ENCODE assay signal across 29 cellular contexts in the genomic region with DNA sequence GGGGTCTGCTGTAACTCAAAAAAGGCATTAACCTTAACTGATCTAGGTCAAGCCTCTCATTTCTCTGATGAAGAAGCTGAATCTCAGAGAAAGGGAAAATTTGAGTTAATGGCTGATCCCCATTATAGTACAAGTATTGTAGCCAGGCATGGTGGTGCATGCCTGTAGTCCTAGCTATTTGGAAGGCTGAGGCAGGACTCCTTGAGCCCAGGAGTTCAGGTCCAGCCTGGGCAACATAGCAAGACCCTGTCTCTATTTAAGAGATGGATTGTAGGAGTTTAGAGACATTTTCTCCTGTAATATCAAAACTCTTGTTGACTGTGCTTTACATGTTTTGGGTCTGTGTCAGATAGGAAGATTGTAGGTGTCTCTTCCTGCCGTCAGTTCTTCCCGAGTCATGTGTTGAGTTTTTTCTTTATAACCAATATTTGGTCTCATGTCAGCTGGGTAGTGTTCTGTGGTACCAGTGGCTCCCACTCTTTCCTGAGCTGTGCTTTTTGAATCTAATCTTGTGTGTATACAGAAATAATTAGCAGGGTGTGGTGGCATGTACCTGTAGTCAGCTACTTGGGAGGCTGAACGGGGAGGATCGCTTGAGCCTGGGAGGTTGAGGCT. TPM values are rescaled to one million over a fixed set of nuclear protein-coding genes. Genes with fewer than 3 reads are reported as not detected.
"Had no signal": no experiment of that assay in that cellular context is flagged by ENCODE, and none has a peak within 500 bp of the region (broad histone marks: within the 10 kb centered on the region; RNA-seq: fewer than 3 reads in every experiment).

No MANE protein-coding gene starts in this region.

- H3K27me3 ChIP-seq: adrenal gland, ascending aorta, dorsolateral prefrontal cortex, ovary, thyroid gland, upper lobe of right lung had no signal

- H3K27me3 Mint-ChIP-seq: activated B cell treated with CpG ODN at 0.5 μM for 24 hours; activated naive CD8-positive, alpha-beta T cell; effector memory CD8-positive, alpha-beta T cell; naive B cell; stimulated activated naive CD8-positive, alpha-beta T cell treated with anti-CD3 and anti-CD28 coated beads, Interleukin-15, Interleukin-2, amounts not matched to agents 100 ng/mL and 50 ng/mL, for 24 hours had no signal

- H3K9me3 ChIP-seq: adrenal gland, ascending aorta, lower lobe of right lung, ovary, prostate gland, thyroid gland, upper lobe of right lung had no signal

- H3K4me3 ChIP-seq: adrenal gland, ascending aorta, dorsolateral prefrontal cortex, lower lobe of right lung, ovary, prostate gland, thyroid gland, upper lobe of right lung had no signal

- DNase-seq: activated B cell treated with CpG ODN at 0.5 μM for 24 hours; activated CD4-positive, alpha-beta T cell treated with anti-CD3 and anti-CD28 coated beads for 48 hours; activated CD8-positive, alpha-beta memory T cell treated with anti-CD3 and anti-CD28 coated beads, Interleukin-2, amount 50 U/mL, for 48 hours; activated gamma-delta T cell treated with Interleukin-2 at 50 U/mL for 16 hours; activated T-cell treated with anti-CD3 and anti-CD28 coated beads, Interleukin-2, amount 50 U/mL, for 72 hours; adrenal gland; central memory CD4-positive, alpha-beta T cell; dorsolateral prefrontal cortex; effector memory CD8-positive, alpha-beta T cell; foreskin melanocyte; lower lobe of right lung; mesendoderm; naive B cell; ovary; stimulated activated CD4-positive, alpha-beta T cell treated with anti-CD3 and anti-CD28 coated beads, Interleukin-4, amount 100 ng/mL, for 4 hours; substantia nigra; T1000; thyroid gland; upper lobe of right lung had no signal

- H3K27ac Mint-ChIP-seq: activated B cell treated with CpG ODN at 0.5 μM for 24 hours; activated naive CD8-positive, alpha-beta T cell; activated T-cell treated with anti-CD3 and anti-CD28 coated beads, Interleukin-2, amount 50 U/mL, for 72 hours; effector memory CD8-positive, alpha-beta T cell; naive B cell; stimulated activated naive CD8-positive, alpha-beta T cell treated with anti-CD3 and anti-CD28 coated beads, Interleukin-15, Interleukin-2, amounts not matched to agents 100 ng/mL and 50 ng/mL, for 24 hours had no signal

- H3K36me3 ChIP-seq: adrenal gland, ovary, prostate gland, thyroid gland, upper lobe of right lung had no signal

- ATAC-seq: effector memory CD8-positive, alpha-beta T cell; esophagus mucosa; left lobe of liver; lower lobe of right lung; SK-N-SH treated with all-trans-retinoic acid at 6 μM for 48 hours; upper lobe of right lung had no signal

- H3K27ac ChIP-seq: adrenal gland, ascending aorta, lower lobe of right lung, ovary, prostate gland, thyroid gland, upper lobe of right lung had no signal

- H3K4me1 ChIP-seq: prostate gland had no signal

- H3K9me3 Mint-ChIP-seq: activated B cell treated with CpG ODN at 0.5 μM for 24 hours; activated T-cell treated with anti-CD3 and anti-CD28 coated beads, Interleukin-2, amount 50 U/mL, for 72 hours; effector memory CD8-positive, alpha-beta T cell; naive B cell; stimulated activated naive CD8-positive, alpha-beta T cell treated with anti-CD3 and anti-CD28 coated beads, Interleukin-15, Interleukin-2, amounts not matched to agents 100 ng/mL and 50 ng/mL, for 24 hours had no signal

- H3K4me3 Mint-ChIP-seq: activated B cell treated with CpG ODN at 0.5 μM for 24 hours; activated naive CD8-positive, alpha-beta T cell; effector memory CD8-positive, alpha-beta T cell; naive B cell; stimulated activated naive CD8-positive, alpha-beta T cell treated with anti-CD3 and anti-CD28 coated beads, Interleukin-15, Interleukin-2, amounts not matched to agents 100 ng/mL and 50 ng/mL, for 24 hours had no signal

- H3K36me3 Mint-ChIP-seq: naive B cell had no signal

RNA-seq across cellular contexts. Expression of a gene that starts 30.8 kb away (rescaled TPM):
- total RNA-seq: activated B cell treated with CpG ODN at 0.5 μM for 24 hours, ascending aorta, endothelial cell of umbilical vein, kidney epithelial cell, left lobe of liver had no signal
- polyA plus RNA-seq: endothelial cell of umbilical vein had no signal

RNA-seq across cellular contexts. Expression of a gene that starts 32.7 kb away (rescaled TPM):
- total RNA-seq: activated B cell treated with CpG ODN at 0.5 μM for 24 hours; activated CD8-positive, alpha-beta memory T cell treated with anti-CD3 and anti-CD28 coated beads for 36 hours; ascending aorta; endothelial cell of umbilical vein; esophagus mucosa had no signal
- polyA plus RNA-seq: endothelial cell of umbilical vein had no signal
